8 cellular contexts compared by ENCODE assay signal in the genomic region with DNA sequence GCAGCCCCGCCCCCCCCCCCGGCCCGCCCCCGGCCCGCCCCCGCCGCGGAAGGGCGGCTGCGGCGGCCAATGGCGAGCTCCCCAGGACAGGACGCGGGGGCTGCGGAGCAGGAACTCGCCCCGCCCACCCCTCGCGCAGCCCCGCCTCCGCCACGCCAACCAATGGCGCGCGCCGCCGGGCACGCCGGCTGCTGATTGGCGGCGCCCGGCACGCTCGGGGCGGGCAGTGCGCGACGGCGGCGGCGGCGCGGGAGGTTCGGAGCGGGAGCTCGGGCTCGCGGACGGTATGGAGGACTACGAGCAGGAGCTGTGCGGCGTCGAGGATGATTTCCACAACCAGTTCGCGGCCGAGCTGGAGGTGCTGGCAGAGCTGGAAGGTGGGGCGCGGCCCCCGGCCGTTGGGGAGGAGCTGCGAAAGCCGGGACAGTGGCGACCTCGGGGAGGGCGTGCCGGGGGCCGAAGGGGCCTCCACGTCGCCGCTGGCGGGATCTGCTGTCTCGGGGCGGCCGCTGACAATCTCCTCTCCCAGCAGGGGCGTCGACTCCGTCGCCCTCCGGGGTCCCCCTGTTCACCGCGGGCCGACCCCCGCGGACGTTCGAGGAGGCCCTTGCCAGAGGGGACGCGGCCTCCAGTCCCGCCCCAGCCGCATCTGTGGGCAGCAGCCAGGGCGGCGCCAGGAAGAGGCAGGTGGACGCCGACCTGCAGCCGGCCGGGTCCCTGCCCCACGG.
A peak's percentile ranks its signal among the peaks of the same experiment; 100 is the strongest.
DNase-seq lines count a peak whose midpoint lies in the region; ATAC-seq and FAIRE-seq lines count a peak whose summit lies in the region.

A gene (plus strand): TSS at position 222 of the 728 bp plus-strand sequence. CDS start 65 bp downstream, at position 287.

- peak; percentile 68 for ATAC-seq in HG03442 (IDR thresholded peaks at IDR 0.05; ENCODE audit: unreplicated experiment)

- H3K27ac ChIP-seq in cingulate gyrus (ENCODE audit: low read depth, low read length), result peak within 1 kb of the TSS; percentile 29

- peak; percentile 70 for FAIRE-seq in GM19239 (lab: Jason Lieb, UNC)

- DNase-seq in AML-193 (lab: John Stamatoyannopoulos, UW) (peak; percentile 74 to 82), GM19239 (ENCODE audit: insufficient read length, low spot score) (peak; percentile 100), NCI-H510A treated with DMSO at 0.1 percent for 48 hours (lab: John Stamatoyannopoulos, UW) (peak; percentile 50), kidney tubule cell (ENCODE audit: low spot score) (peak; percentile 94)
- DNase-seq in activated CD4-positive, alpha-beta T cell treated with anti-CD3 and anti-CD28 coated beads for 48 hours, result peak; percentile 94
- DNase-seq in stimulated activated CD4-positive, alpha-beta T cell treated with anti-CD3 and anti-CD28 coated beads, Interleukin-15, amount 100 ng/mL, for 48 hours (ENCODE audit: low read depth in 2 of 2), result peak; percentile 82 to 90

Comparison
In these comparisons a context has a peak if more than half of its experiments do, and no peak if none do; other contexts are left out.
1. Peak in every context shown above with its lines: DNase-seq, ATAC-seq and H3K27ac ChIP-seq.
2. DNase-seq: peak in every context shown above with its lines; median percentile 100 in GM19239; 94 in activated CD4-positive, alpha-beta T cell treated with anti-CD3 and anti-CD28 coated beads for 48 hours; 94 in kidney tubule cell; 86 in stimulated activated CD4-positive, alpha-beta T cell treated with anti-CD3 and anti-CD28 coated beads, Interleukin-15, amount 100 ng/mL, for 48 hours; 78 in AML-193; 50 in NCI-H510A treated with DMSO at 0.1 percent for 48 hours.